In the genomic region with DNA sequence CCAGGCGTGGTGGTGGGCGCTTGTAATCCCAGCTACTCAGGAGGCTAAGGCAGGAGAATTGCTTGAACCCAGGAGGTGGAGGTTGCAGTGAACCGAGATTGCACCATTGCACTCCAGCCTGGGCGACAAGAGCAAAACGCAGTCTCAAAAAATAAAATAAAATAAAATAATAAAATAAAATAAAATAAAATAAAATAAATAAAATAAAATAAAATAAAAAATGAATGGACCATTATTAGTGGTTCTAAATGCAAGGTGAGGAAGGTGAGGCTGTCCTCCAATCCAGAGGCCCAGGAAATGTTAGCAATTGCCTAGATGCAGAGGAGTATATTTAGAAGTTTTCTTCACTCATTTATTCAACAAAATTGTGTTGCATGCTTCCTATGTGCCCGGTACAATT, we compare ENCODE assay signal across 8 cellular contexts. TPM values are rescaled to one million over a fixed set of nuclear protein-coding genes. Genes with fewer than 3 reads are reported as not detected.
"Had no signal": no experiment of that assay in that cellular context is flagged by ENCODE, and none has a peak within 500 bp of the region (broad histone marks: within the 10 kb centered on the region; RNA-seq: fewer than 3 reads in every experiment).

No MANE protein-coding gene starts in this region.

RNA-seq across cellular contexts. Expression of gene CRMP1, which starts 55.4 kb away (rescaled TPM):
- total RNA-seq: activated naive CD4-positive, alpha-beta T cell treated with anti-CD3 and anti-CD28 coated beads for 36 hours; activated naive CD4-positive, alpha-beta T cell treated with anti-CD3 and anti-CD28 coated beads, Interleukin-2, amount 50 U/mL, for 72 hours; activated naive CD8-positive, alpha-beta T cell treated with anti-CD3 and anti-CD28 coated beads for 36 hours; activated naive CD8-positive, alpha-beta T cell treated with anti-CD3 and anti-CD28 coated beads, Interleukin-2, amount 10 ng/mL, durations not matched to agents 7 days and 5 days; activated T-cell treated with anti-CD3 and anti-CD28 coated beads, Interleukin-2, amount 50 U/mL, for 72 hours; activated T-helper 1 cell treated with anti-CD3 and anti-CD28 coated beads, Interleukin-12 subunit alpha, Interleukin-12 subunit beta, Interleukin-2, Interleukin-4 antibody, amounts not matched to agents 30 ng/mL and 10 ng/mL and 1 ng/mL, durations not matched to agents 14 hours and 24 hours and 36 hours; activated T-helper 17 cell treated with anti-CD3 and anti-CD28 coated beads, Interleukin-2, amount 50 U/mL, for 72 hours; bronchial epithelial cell had no signal
